ENCODE assay signal across 1 cellular context in genomic region chr1:46757256-46757955, GRCh38.
TF ChIP-seq lines count a peak whose summit lies in the region.

No MANE protein-coding gene starts in this region.

TF ChIP-seq in WTC11, 78 proteins besides CTCF, POLR2A, EP300 and RAD21 (continued from another document):
- TF ChIP-seq, protein P1, sequence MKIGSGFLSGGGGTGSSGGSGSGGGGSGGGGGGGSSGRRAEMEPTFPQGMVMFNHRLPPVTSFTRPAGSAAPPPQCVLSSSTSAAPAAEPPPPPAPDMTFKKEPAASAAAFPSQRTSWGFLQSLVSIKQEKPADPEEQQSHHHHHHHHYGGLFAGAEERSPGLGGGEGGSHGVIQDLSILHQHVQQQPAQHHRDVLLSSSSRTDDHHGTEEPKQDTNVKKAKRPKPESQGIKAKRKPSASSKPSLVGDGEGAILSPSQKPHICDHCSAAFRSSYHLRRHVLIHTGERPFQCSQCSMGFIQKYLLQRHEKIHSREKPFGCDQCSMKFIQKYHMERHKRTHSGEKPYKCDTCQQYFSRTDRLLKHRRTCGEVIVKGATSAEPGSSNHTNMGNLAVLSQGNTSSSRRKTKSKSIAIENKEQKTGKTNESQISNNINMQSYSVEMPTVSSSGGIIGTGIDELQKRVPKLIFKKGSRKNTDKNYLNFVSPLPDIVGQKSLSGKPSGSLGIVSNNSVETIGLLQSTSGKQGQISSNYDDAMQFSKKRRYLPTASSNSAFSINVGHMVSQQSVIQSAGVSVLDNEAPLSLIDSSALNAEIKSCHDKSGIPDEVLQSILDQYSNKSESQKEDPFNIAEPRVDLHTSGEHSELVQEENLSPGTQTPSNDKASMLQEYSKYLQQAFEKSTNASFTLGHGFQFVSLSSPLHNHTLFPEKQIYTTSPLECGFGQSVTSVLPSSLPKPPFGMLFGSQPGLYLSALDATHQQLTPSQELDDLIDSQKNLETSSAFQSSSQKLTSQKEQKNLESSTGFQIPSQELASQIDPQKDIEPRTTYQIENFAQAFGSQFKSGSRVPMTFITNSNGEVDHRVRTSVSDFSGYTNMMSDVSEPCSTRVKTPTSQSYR (CRISPR knock-in tag; IDR thresholded peaks at IDR 0.05) = no peak
- TF ChIP-seq ZNF416 (CRISPR knock-in tag; IDR thresholded peaks at IDR 0.05) (no peak), ETV6 (CRISPR knock-in tag; IDR thresholded peaks at IDR 0.05) (no peak), HMGA2 (CRISPR knock-in tag; IDR thresholded peaks at IDR 0.05) (no peak), IRF2 (CRISPR knock-in tag; IDR thresholded peaks at IDR 0.05; ENCODE audit: borderline replicate concordance, low read depth) (no peak), RELA (CRISPR knock-in tag; IDR thresholded peaks at IDR 0.05; ENCODE audit: borderline replicate concordance) (no peak), ELF4 (CRISPR knock-in tag; IDR thresholded peaks at IDR 0.05; ENCODE audit: low read depth) (no peak), NFYB (CRISPR knock-in tag; conservative IDR thresholded peaks at IDR 0.05; ENCODE audit: low read depth) (no peak), JUN (CRISPR knock-in tag; IDR thresholded peaks at IDR 0.05) (no peak)
TF ChIP-seq in WTC11: peak in this region for 0.
